Comparison of ENCODE assay signal across 15 cellular contexts in the genomic region with DNA sequence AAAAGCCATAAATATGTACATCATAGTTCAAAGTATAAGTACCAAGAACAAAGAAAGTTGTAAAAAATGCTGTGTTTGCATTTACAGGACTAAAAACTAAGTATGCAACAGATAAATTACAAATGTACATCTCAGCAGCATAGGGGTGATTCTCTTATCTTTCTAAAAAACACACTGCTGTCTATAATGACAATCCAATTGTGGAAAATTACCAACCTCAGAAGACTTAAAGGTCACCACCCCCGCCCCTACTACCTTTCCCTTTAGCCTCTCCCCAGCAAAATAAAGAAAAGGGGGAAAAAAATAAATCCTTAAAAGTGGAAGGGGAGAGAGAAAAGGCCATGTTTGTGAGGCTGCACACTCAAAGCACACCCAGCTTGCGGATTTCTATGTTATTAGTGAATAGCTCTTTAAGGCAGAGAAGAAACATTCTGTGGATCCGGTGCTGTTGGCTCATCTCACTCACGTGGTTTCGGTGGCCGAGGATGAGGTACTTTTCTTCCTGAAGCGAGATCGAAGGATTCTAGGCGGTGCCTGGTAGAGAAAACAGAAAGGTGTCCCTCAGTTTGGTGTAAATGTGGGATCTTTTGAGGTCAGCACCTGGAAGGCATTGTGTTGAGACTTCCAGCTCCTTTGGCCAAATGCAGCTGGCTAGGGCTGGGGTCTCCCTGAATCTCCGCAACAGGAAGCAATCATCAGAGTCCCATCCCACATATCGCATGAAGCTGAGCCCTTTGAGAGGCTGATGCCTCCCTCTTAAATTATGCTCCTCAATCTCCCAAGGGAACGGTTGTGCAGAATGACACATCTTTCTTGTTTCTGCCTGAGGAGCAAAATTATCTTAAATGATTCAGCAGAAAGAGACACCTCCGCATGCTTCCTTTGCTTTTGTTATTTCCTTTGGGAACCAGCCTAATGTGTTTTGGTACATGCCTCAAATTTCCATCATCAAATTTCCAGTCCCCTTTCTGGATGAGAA. TPM values are rescaled to one million over a fixed set of nuclear protein-coding genes. Genes with fewer than 3 reads are reported as not detected.
DNase-seq lines count a peak whose midpoint lies in the region; TF ChIP-seq lines count a peak whose summit lies in the region.
"Had no signal": no experiment of that assay in that cellular context is flagged by ENCODE, and none has a peak within 500 bp of the region (broad histone marks: within the 10 kb centered on the region; RNA-seq: fewer than 3 reads in every experiment).

No MANE protein-coding gene starts in this region.

- H3K27ac ChIP-seq in SK-N-MC, result 0 out of 2 replicates have a peak overlapping the region, but pooled peaks have one; percentile 6

- H3K9ac ChIP-seq in SK-N-MC (ENCODE audit: insufficient read length), result no peak overlapping the region

- peaks cover 32% of the 10 kb centered on the region for H3K4me1 Mint-ChIP-seq in activated CD4-positive, alpha-beta T cell treated with anti-CD3 and anti-CD28 coated beads, Interleukin-2, amount 10 ng/mL, durations not matched to agents 7 days and 5 days

- H3K36me3 ChIP-seq in SK-N-MC (ENCODE audit: insufficient read depth, low read length), result peaks cover 23% of the 10 kb centered on the region

- peak overlapping the region; percentile 5 for H3K27ac Mint-ChIP-seq in activated CD4-positive, alpha-beta T cell treated with anti-CD3 and anti-CD28 coated beads, Interleukin-2, amount 10 ng/mL, durations not matched to agents 7 days and 5 days
- H3K27ac Mint-ChIP-seq: activated CD8-positive, alpha-beta T cell treated with anti-CD3 and anti-CD28 coated beads for 36 hours had no signal

- peaks cover 7% of the 10 kb centered on the region for H3K9me3 Mint-ChIP-seq in activated CD4-positive, alpha-beta T cell treated with anti-CD3 and anti-CD28 coated beads, Interleukin-2, amount 10 ng/mL, durations not matched to agents 7 days and 5 days

- no peaks in the 10 kb centered on the region for H3K27me3 Mint-ChIP-seq in activated CD4-positive, alpha-beta T cell treated with anti-CD3 and anti-CD28 coated beads, Interleukin-2, amount 10 ng/mL, durations not matched to agents 7 days and 5 days
- H3K27me3 Mint-ChIP-seq: activated CD8-positive, alpha-beta T cell treated with anti-CD3 and anti-CD28 coated beads for 36 hours; activated naive CD8-positive, alpha-beta T cell treated with anti-CD3 and anti-CD28 coated beads, Interleukin-2, amount 10 ng/mL, durations not matched to agents 7 days and 5 days had no signal

- no peaks in the 10 kb centered on the region for H3K9me3 ChIP-seq in SK-N-MC (ENCODE audit: low read depth, low read length)

- no peak overlapping the region for H3K4me3 Mint-ChIP-seq in activated CD4-positive, alpha-beta T cell treated with anti-CD3 and anti-CD28 coated beads, Interleukin-2, amount 10 ng/mL, durations not matched to agents 7 days and 5 days
- H3K4me3 Mint-ChIP-seq: activated CD8-positive, alpha-beta T cell treated with anti-CD3 and anti-CD28 coated beads for 36 hours; activated naive CD8-positive, alpha-beta T cell treated with anti-CD3 and anti-CD28 coated beads, Interleukin-2, amount 10 ng/mL, durations not matched to agents 7 days and 5 days had no signal

- H3K36me3 Mint-ChIP-seq in activated CD4-positive, alpha-beta T cell treated with anti-CD3 and anti-CD28 coated beads, Interleukin-2, amount 10 ng/mL, durations not matched to agents 7 days and 5 days (ENCODE audit: low read depth), result peaks cover 21% of the 10 kb centered on the region

- no peak for DNase-seq in activated CD4-positive, alpha-beta T cell treated with anti-CD3 and anti-CD28 coated beads, Interleukin-2, amount 10 ng/mL, durations not matched to agents 7 days and 5 days
- no peak for DNase-seq in activated CD4-positive, alpha-beta T cell treated with anti-CD3 and anti-CD28 coated beads, Interleukin-2, amount 50 U/mL, for 4 hours
- DNase-seq in SK-N-MC (ENCODE audit: low read depth, low spot score) (no peak), fibroblast of pulmonary artery (ENCODE audit: low read depth) (peak; percentile 49), superior temporal gyrus (ENCODE audit: extremely low spot score) (peak; percentile 49), kidney glomerular epithelial cell (lab: John Stamatoyannopoulos, UW) (no peak)
- no peak for DNase-seq in activated naive CD4-positive, alpha-beta T cell (lab: John Stamatoyannopoulos, UW)
- no peak for DNase-seq in stimulated activated CD4-positive, alpha-beta T cell treated with anti-CD3 and anti-CD28 coated beads, Interleukin-4, amount 100 ng/mL, for 24 hours
- DNase-seq: ACHN; activated CD8-positive, alpha-beta T cell treated with anti-CD3 and anti-CD28 coated beads for 36 hours; activated naive CD8-positive, alpha-beta T cell treated with anti-CD3 and anti-CD28 coated beads, Interleukin-2, amount 10 ng/mL, durations not matched to agents 7 days and 5 days; effector CD4-positive, alpha-beta T cell; GDM1; midbrain had no signal

- no peak overlapping the region for H3K4me3 ChIP-seq in SK-N-MC
- peak overlapping the region; percentile 41 for H3K4me3 ChIP-seq in fibroblast of pulmonary artery (replicated peaks; ENCODE audit: low read depth, low read length)
- H3K4me3 ChIP-seq: smooth muscle cell had no signal

- no peak for TF ChIP-seq CTCF in fibroblast of pulmonary artery (IDR thresholded peaks at IDR 0.05; ENCODE audit: low read length, missing control alignments)

- POLR2A ChIA-PET in activated CD4-positive, alpha-beta T cell treated with anti-CD3 and anti-CD28 coated beads, Interleukin-2, amount 10 ng/mL, durations not matched to agents 7 days and 5 days (lab: Charles Lee), result no interaction called here

- CTCF ChIA-PET in activated CD4-positive, alpha-beta T cell treated with anti-CD3 and anti-CD28 coated beads, Interleukin-2, amount 10 ng/mL, durations not matched to agents 7 days and 5 days (lab: Charles Lee), result interaction anchor here (1.6 kb wide), 1 partner anchor 12 kb away, joined by 6 read pairs; no protein-coding TSS in a partner anchor

RNA-seq across cellular contexts. Expression of gene MRPL35, which starts 17.6 kb away (rescaled TPM):
- total RNA-seq in activated CD4-positive, alpha-beta T cell treated with anti-CD3 and anti-CD28 coated beads, Interleukin-2, amount 10 ng/mL, durations not matched to agents 7 days and 5 days, result 10 to 100 TPM; 45.0 to 58.0 TPM

RNA-seq across cellular contexts. Expression of gene IMMT, which starts 21.6 kb away (rescaled TPM):
- total RNA-seq in activated CD4-positive, alpha-beta T cell treated with anti-CD3 and anti-CD28 coated beads, Interleukin-2, amount 10 ng/mL, durations not matched to agents 7 days and 5 days, result 100 to 1,000 TPM; 130 to 135 TPM

Comparison
In these comparisons a context has a peak if more than half of its experiments do, and no peak if none do; other contexts are left out.
1. DNase-seq: peak in fibroblast of pulmonary artery (single experiment) and superior temporal gyrus (single experiment); none in activated CD4-positive, alpha-beta T cell treated with anti-CD3 and anti-CD28 coated beads, Interleukin-2, amount 10 ng/mL, durations not matched to agents 7 days and 5 days (single experiment), activated CD4-positive, alpha-beta T cell treated with anti-CD3 and anti-CD28 coated beads, Interleukin-2, amount 50 U/mL, for 4 hours (0 of 2), SK-N-MC (single experiment), activated naive CD4-positive, alpha-beta T cell (0 of 4), stimulated activated CD4-positive, alpha-beta T cell treated with anti-CD3 and anti-CD28 coated beads, Interleukin-4, amount 100 ng/mL, for 24 hours (single experiment) and kidney glomerular epithelial cell (single experiment).